ENCODE assay signal across 8 cellular contexts in the genomic region with DNA sequence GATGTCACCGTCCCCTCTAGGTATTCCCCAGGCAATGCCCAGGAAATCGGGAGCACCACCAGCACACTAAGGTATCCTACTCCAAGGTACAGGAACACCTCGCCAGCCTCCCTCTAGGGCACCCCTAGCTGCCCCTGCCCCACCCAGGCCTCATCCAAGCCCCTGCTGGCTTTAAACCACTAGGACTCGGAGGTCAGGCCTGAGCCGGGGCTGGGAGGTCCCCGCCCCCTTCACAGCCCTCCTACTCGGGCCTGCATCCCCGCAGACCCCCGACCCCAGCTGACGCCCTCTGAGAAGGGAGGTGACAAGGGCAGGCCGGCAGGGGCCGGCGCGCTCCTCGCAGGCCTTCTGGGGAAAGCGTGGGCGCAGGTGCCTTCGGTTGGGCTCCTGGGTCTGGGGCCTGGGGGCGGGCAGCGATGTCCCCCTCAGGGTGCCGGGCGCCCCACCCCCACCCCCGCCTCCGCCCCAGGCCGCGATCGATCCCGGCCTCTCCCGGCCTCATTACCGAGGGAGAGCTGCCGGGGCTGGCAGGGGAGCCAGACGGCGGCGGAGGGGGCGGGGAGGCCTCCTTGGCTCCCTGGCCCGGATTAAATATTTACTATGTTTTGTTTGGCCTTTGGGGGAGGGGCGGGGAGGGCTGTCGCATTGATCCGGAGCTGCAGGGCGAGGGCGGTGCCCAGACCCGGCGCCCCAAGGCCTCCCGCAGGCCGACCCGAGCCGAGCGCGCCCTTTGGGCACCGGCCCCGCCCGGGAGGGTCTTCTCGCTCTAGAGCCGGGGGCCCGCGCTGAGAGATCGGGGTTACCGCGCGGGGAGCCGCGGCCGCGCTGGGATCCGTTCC. TPM values are rescaled to one million over a fixed set of nuclear protein-coding genes. Genes with fewer than 3 reads are reported as not detected.
DNase-seq lines count a peak whose midpoint lies in the region; ATAC-seq and TF ChIP-seq lines count a peak whose summit lies in the region.

No MANE protein-coding gene starts in this region.

- no peaks in the 10 kb centered on the region for H3K9me3 Mint-ChIP-seq in Caco-2 (ENCODE audit: unreplicated experiment)
- no peaks in the 10 kb centered on the region for H3K9me3 Mint-ChIP-seq in progenitor cell of endocrine pancreas (ENCODE audit: low read depth)

- peak overlapping the region; percentile 58 for H3K4me3 Mint-ChIP-seq in Caco-2 (ENCODE audit: unreplicated experiment)
- H3K4me3 Mint-ChIP-seq in progenitor cell of endocrine pancreas (ENCODE audit: low read depth): peak overlapping the region; percentile 40

- intact Hi-C loops in Caco-2 (cut with micrococcal nuclease; ENCODE audit: unreplicated experiment): no loop called here

- ATAC-seq in HG03097 (IDR thresholded peaks at IDR 0.05; ENCODE audit: low FRiP score, unreplicated experiment) (no peak), GM18868 (IDR thresholded peaks at IDR 0.05; ENCODE audit: unreplicated experiment) (no peak)

- H3K4me1 ChIP-seq in Caco-2: peaks cover 59% of the 10 kb centered on the region

- H3K27me3 Mint-ChIP-seq in Caco-2 (ENCODE audit: insufficient read depth, unreplicated experiment): no peaks in the 10 kb centered on the region
- no peaks in the 10 kb centered on the region for H3K27me3 Mint-ChIP-seq in progenitor cell of endocrine pancreas

- H3K27me3 ChIP-seq in Caco-2 (replicated peaks; ENCODE audit: control insufficient read depth, insufficient read depth, low read length): no peaks in the 10 kb centered on the region

- H3K4me3 ChIP-seq in Caco-2 (ENCODE audit: low read depth, low read length) (peak overlapping the region; percentile 19; the same call in 1 of the 2 replicates), fibroblast of villous mesenchyme (ENCODE audit: low read depth, low read length) (peak overlapping the region; percentile 40)

- CTCF ChIA-PET in Caco-2 (lab: Charles Lee): interaction anchor here (0.6 to 0.7 kb wide), 3 partner anchors 26 to 81 kb away, joined by 3 to 4 read pairs (median 3); no protein-coding TSS in a partner anchor

- DNase-seq in Caco-2: peak; percentile 79 to 87
- peak; percentile 81 for DNase-seq in NCI-H82 treated with DMSO at 0.1 percent for 48 hours (lab: John Stamatoyannopoulos, UW; ENCODE audit: unreplicated experiment)
- DNase-seq in fibroblast of villous mesenchyme (ENCODE audit: low read depth): no peak
- peak; percentile 92 for DNase-seq in progenitor cell of endocrine pancreas (ENCODE audit: low spot score, unreplicated experiment)
- DNase-seq in germinal center (ENCODE audit: low spot score): no peak
- no peak for DNase-seq in NCI-H187 (lab: John Stamatoyannopoulos, UW)

- H3K27ac Mint-ChIP-seq in Caco-2 (ENCODE audit: unreplicated experiment) (peak overlapping the region; percentile 79), progenitor cell of endocrine pancreas (peak overlapping the region; percentile 95)

- no peaks in the 10 kb centered on the region for H3K36me3 ChIP-seq in Caco-2 (ENCODE audit: control insufficient read depth, insufficient read depth, low read length)

- BruUV-seq in Caco-2 (replicated peaks; lab: Mats Ljungman, UMichigan): no TSS peak

- H3K9me3 ChIP-seq in Caco-2: no peaks in the 10 kb centered on the region

- no peaks in the 10 kb centered on the region for H3K36me3 Mint-ChIP-seq in Caco-2 (ENCODE audit: insufficient read depth, unreplicated experiment)
- no peaks in the 10 kb centered on the region for H3K36me3 Mint-ChIP-seq in progenitor cell of endocrine pancreas (ENCODE audit: insufficient read depth)

- POLR2A ChIA-PET in Caco-2 (lab: Charles Lee): interaction anchor here (0.7 kb wide), 2 partner anchors 117 to 128 kb away, joined by 3 to 4 read pairs; no protein-coding TSS in a partner anchor

- H3K4me1 Mint-ChIP-seq in Caco-2 (ENCODE audit: low read depth, unreplicated experiment) (peaks cover 40% of the 10 kb centered on the region), progenitor cell of endocrine pancreas (ENCODE audit: low read depth) (peaks cover 49% of the 10 kb centered on the region)

- TF ChIP-seq CTCF in Caco-2 (IDR thresholded peaks at IDR 0.05; ENCODE audit: insufficient read depth in 1 of 2, low read depth in 1 of 2, low read length in 1 of 2, severe bottlenecking in 1 of 2, unreplicated experiment in 1 of 2) (no peak), fibroblast of villous mesenchyme (IDR thresholded peaks at IDR 0.05; ENCODE audit: insufficient read depth, low read depth, low read length) (no peak), progenitor cell of endocrine pancreas (IDR thresholded peaks at IDR 0.05; ENCODE audit: unreplicated experiment) (peak; percentile 12)

RNA-seq across cellular contexts. Expression of gene RTN4RL1, which starts 27.3 kb away (rescaled TPM):
- 0.54 and 0.60 TPM in 2 replicates for total RNA-seq in Caco-2 (2022)
- 0.43 TPM in 1 of 2 replicates, not detected in the other for total RNA-seq in fibroblast of villous mesenchyme
- total RNA-seq in progenitor cell of endocrine pancreas: 11.1 and 12.4 TPM in 2 replicates

RNA-seq across cellular contexts. Expression of gene DPH1, which starts 32.1 kb away (rescaled TPM):
- total RNA-seq in Caco-2 (2022): 52.0 and 52.8 TPM in 2 replicates
- 45.1 and 58.7 TPM in 2 replicates for total RNA-seq in fibroblast of villous mesenchyme
- 39.1 and 44.0 TPM in 2 replicates for total RNA-seq in progenitor cell of endocrine pancreas

RNA-seq across cellular contexts. Expression of gene OVCA2, which starts 44.0 kb away (rescaled TPM):
- total RNA-seq in Caco-2 (2022) (33.1 and 39.3 TPM in 2 replicates), fibroblast of villous mesenchyme (48.4 and 61.8 TPM in 2 replicates), progenitor cell of endocrine pancreas (21.9 and 25.4 TPM in 2 replicates)

RNA-seq across cellular contexts. Expression of gene HIC1, which starts 57.1 kb away (rescaled TPM):
- total RNA-seq in Caco-2 (2022) (0.59 and 1.8 TPM in 2 replicates), fibroblast of villous mesenchyme (81.6 and 102 TPM in 2 replicates), progenitor cell of endocrine pancreas (0.69 and 0.86 TPM in 2 replicates)

Comparison
In these comparisons a context has a peak if more than half of its experiments do, and no peak if none do; other contexts are left out.
1. DNase-seq: peak in Caco-2 (2 of 2), NCI-H82 treated with DMSO at 0.1 percent for 48 hours (single experiment) and progenitor cell of endocrine pancreas (single experiment); none in fibroblast of villous mesenchyme (single experiment), germinal center (single experiment) and NCI-H187 (0 of 2).